Comparison of ENCODE assay signal across 8 cellular contexts in genomic region chr13:112688560-112689497, GRCh38. TPM values are rescaled to one million over a fixed set of nuclear protein-coding genes. Genes with fewer than 3 reads are reported as not detected.
DNase-seq lines count a peak whose midpoint lies in the region; ATAC-seq and TF ChIP-seq lines count a peak whose summit lies in the region.

No MANE protein-coding gene starts in this region.

- no peak overlapping the region for H2BK15ac ChIP-seq in mesenchymal stem cell (ENCODE audit: low read depth, poor library complexity, severe bottlenecking)

- H3K23ac ChIP-seq in mesenchymal stem cell (ENCODE audit: low read length in 2 of 2): no peak overlapping the region

- peak overlapping the region; percentile 56 for H3K27ac Mint-ChIP-seq in central memory CD8-positive, alpha-beta T cell (ENCODE audit: low read depth)

- H3K9me3 ChIP-seq in BE2C (no peaks in the 10 kb centered on the region), mesenchymal stem cell (ENCODE audit: control insufficient read depth, low read length) (no peaks in the 10 kb centered on the region)

- no peaks in the 10 kb centered on the region for H3K9me3 Mint-ChIP-seq in central memory CD8-positive, alpha-beta T cell

- peak overlapping the region; percentile 33 for H2BK5ac ChIP-seq in mesenchymal stem cell (ENCODE audit: low read depth, low read length, poor library complexity, severe bottlenecking)

- peak overlapping the region in 1 of 2 experiments; percentile 90 for H3K4ac ChIP-seq in mesenchymal stem cell (ENCODE audit: low read depth in 1 of 2, low read length in 2 of 2)

- H3K27me3 ChIP-seq in BE2C (peaks cover 21% of the 10 kb centered on the region), mesenchymal stem cell (ENCODE audit: control insufficient read depth in 1 of 2, insufficient read depth in 1 of 2, low read length in 2 of 2) (peaks cover 0 to 6% of the 10 kb centered on the region in 2 experiments)

- no peak overlapping the region for H3K14ac ChIP-seq in mesenchymal stem cell (ENCODE audit: low read length in 2 of 2)

- H4K91ac ChIP-seq in mesenchymal stem cell (ENCODE audit: low read length): peak overlapping the region; percentile 43

- no peak overlapping the region for H3K27ac ChIP-seq in mesenchymal stem cell (ENCODE audit: low read length, poor library complexity, severe bottlenecking)

- peak; percentile 16 for ATAC-seq in HG03135 (IDR thresholded peaks at IDR 0.05; ENCODE audit: unreplicated experiment)
- ATAC-seq in central memory CD8-positive, alpha-beta T cell (replicated peaks; ENCODE audit: extremely low read depth, poor library complexity, severe bottlenecking): peak; percentile 33
- no peak for ATAC-seq in GM19328 (IDR thresholded peaks at IDR 0.05; ENCODE audit: unreplicated experiment)

- H3K4me3 ChIP-seq in BE2C (ENCODE audit: low read depth, low read length) (peak overlapping the region; percentile 80), mesenchymal stem cell (ENCODE audit: insufficient read depth in 1 of 2, low read depth in 1 of 2, low read length in 2 of 2) (peak overlapping the region; percentile 81 to 85)

- peaks cover 16% of the 10 kb centered on the region for H3K79me1 ChIP-seq in mesenchymal stem cell (replicated peaks; ENCODE audit: low read length, poor library complexity, severe bottlenecking)

- peak overlapping the region; percentile 2 to 73 for H3K18ac ChIP-seq in mesenchymal stem cell (ENCODE audit: low read depth in 1 of 2, low read length in 2 of 2)

- H3K36me3 ChIP-seq in BE2C (no peaks in the 10 kb centered on the region; the same call in 1 of the 2 replicates), mesenchymal stem cell (ENCODE audit: control insufficient read depth in 1 of 2, insufficient read depth in 2 of 2, low read depth in 1 of 2, low read length in 2 of 2) (peaks cover 0 to 3% of the 10 kb centered on the region in 2 experiments)

- WGBS in mesenchymal stem cell: 55% methylated on average over 22 of the region's 22 CpGs

- peaks cover 11% of the 10 kb centered on the region for H3K36me3 Mint-ChIP-seq in central memory CD8-positive, alpha-beta T cell (ENCODE audit: insufficient read depth)

- peak overlapping the region; percentile 11 for H2AK5ac ChIP-seq in mesenchymal stem cell (ENCODE audit: low read length, severe bottlenecking)

- peak overlapping the region in 1 of 2 experiments; percentile 34 for H2BK12ac ChIP-seq in mesenchymal stem cell (ENCODE audit: low read length in 2 of 2)

- no peaks in the 10 kb centered on the region for H3K27me3 Mint-ChIP-seq in central memory CD8-positive, alpha-beta T cell

- peak overlapping the region; percentile 88 for H3K9ac ChIP-seq in mesenchymal stem cell (ENCODE audit: low read length)

- H4K8ac ChIP-seq in mesenchymal stem cell (ENCODE audit: low read length): peak overlapping the region; percentile 47

- DNase-seq in BE2C: no peak
- DNase-seq in UCSD-AML1 (lab: John Stamatoyannopoulos, UW; ENCODE audit: unreplicated experiment): peak; percentile 54
- no peak for DNase-seq in central memory CD8-positive, alpha-beta T cell (ENCODE audit: low spot score in 2 of 2)
- peak; percentile 46 for DNase-seq in mesenchymal stem cell
- DNase-seq in stimulated activated CD8-positive, alpha-beta memory T cell treated with anti-CD3 and anti-CD28 coated beads, Interleukin-7, amount 100 ng/mL, for 4 hours (ENCODE audit: low read depth in 2 of 2): peak; percentile 30 to 32
- no peak for DNase-seq in midbrain (lab: John Stamatoyannopoulos, UW)

- peak overlapping the region; percentile 79 for H3K4me3 Mint-ChIP-seq in central memory CD8-positive, alpha-beta T cell

- TF ChIP-seq CTCF in BE2C (IDR thresholded peaks at IDR 0.05; ENCODE audit: low read depth, low read length): no peak

- H2BK120ac ChIP-seq in mesenchymal stem cell (ENCODE audit: low read depth, low read length): no peak overlapping the region

- H2AFZ ChIP-seq in mesenchymal stem cell (ENCODE audit: low read depth, low read length): peak overlapping the region; percentile 92

- peaks cover 19% of the 10 kb centered on the region for H3K4me1 ChIP-seq in BE2C
- peaks cover 14% of the 10 kb centered on the region for H3K4me1 ChIP-seq in mesenchymal stem cell (ENCODE audit: control insufficient read depth, insufficient read depth, low read depth, low read length)

- peak overlapping the region; percentile 75 for H3K4me2 ChIP-seq in mesenchymal stem cell (ENCODE audit: low read length, poor library complexity, severe bottlenecking)

- H3K4me1 Mint-ChIP-seq in central memory CD8-positive, alpha-beta T cell: peaks cover 37% of the 10 kb centered on the region

RNA-seq across cellular contexts. Expression of gene ATP11A, which starts 1.0 kb away (rescaled TPM):
- 18.4 TPM for polyA plus RNA-seq in BE2C (2012; ENCODE audit: insufficient read depth, insufficient read length, low read depth)
- polyA plus RNA-seq in mesenchymal stem cell (2013, experiment 1 of 2): 8.0 TPM
- 8.2 TPM for polyA plus RNA-seq in mesenchymal stem cell (2013, experiment 2 of 2)

Comparison
In these comparisons a context has a peak if more than half of its experiments do, and no peak if none do; other contexts are left out.
1. DNase-seq: peak in UCSD-AML1 (single experiment), mesenchymal stem cell (single experiment) and stimulated activated CD8-positive, alpha-beta memory T cell treated with anti-CD3 and anti-CD28 coated beads, Interleukin-7, amount 100 ng/mL, for 4 hours (2 of 2); none in BE2C (single experiment), central memory CD8-positive, alpha-beta T cell (0 of 2) and midbrain (single experiment).